12 cellular contexts compared by ENCODE assay signal in genomic region chr17:59669411-59669810, GRCh38. TPM values are rescaled to one million over a fixed set of nuclear protein-coding genes. Genes with fewer than 3 reads are reported as not detected.
DNase-seq lines count a peak whose midpoint lies in the region; ATAC-seq and TF ChIP-seq lines count a peak whose summit lies in the region.
"Had no signal": no experiment of that assay in that cellular context is flagged by ENCODE, and none has a peak within 500 bp of the region (broad histone marks: within the 10 kb centered on the region; RNA-seq: fewer than 3 reads in every experiment).

No MANE protein-coding gene starts in this region.

- intact Hi-C loops in colonic mucosa (cut with DNase I) = no loop called here

- H3K27me3 ChIP-seq in HL-60 (ENCODE audit: insufficient read depth, poor library complexity, severe bottlenecking) = no peaks in the 10 kb centered on the region
- no peaks in the 10 kb centered on the region for H3K27me3 ChIP-seq in colonic mucosa
- H3K27me3 ChIP-seq in effector memory CD4-positive, alpha-beta T cell (replicated peaks; ENCODE audit: control insufficient read depth, insufficient read depth, low read length, poor library complexity, severe bottlenecking) = no peaks in the 10 kb centered on the region
- H3K27me3 ChIP-seq: vagina had no signal

- H3K4me1 ChIP-seq in colonic mucosa = peaks cover 17% of the 10 kb centered on the region
- no peaks in the 10 kb centered on the region for H3K4me1 ChIP-seq in effector memory CD4-positive, alpha-beta T cell (ENCODE audit: control insufficient read depth, insufficient read depth, low read length, poor library complexity, severe bottlenecking)

- H3K27ac Mint-ChIP-seq in mesothelial cell of epicardium = no peak overlapping the region

- peaks cover 18% of the 10 kb centered on the region for H3K36me3 Mint-ChIP-seq in mesothelial cell of epicardium

- no peak for TF ChIP-seq CTCF in HL-60 (IDR thresholded peaks at IDR 0.05; ENCODE audit: insufficient read depth, low read length)
- no peak for TF ChIP-seq CTCF in colonic mucosa (IDR thresholded peaks at IDR 0.05)
- no peak for TF ChIP-seq CTCF in mesothelial cell of epicardium (IDR thresholded peaks at IDR 0.05; ENCODE audit: unreplicated experiment)

- no peak overlapping the region for H3K4me3 Mint-ChIP-seq in mesothelial cell of epicardium

- H3K4me1 Mint-ChIP-seq in mesothelial cell of epicardium = no peaks in the 10 kb centered on the region

- H3K27me3 Mint-ChIP-seq in mesothelial cell of epicardium (ENCODE audit: low read depth) = no peaks in the 10 kb centered on the region

- no peaks in the 10 kb centered on the region for H3K9me3 Mint-ChIP-seq in mesothelial cell of epicardium

- no peaks in the 10 kb centered on the region for H3K9me3 ChIP-seq in colonic mucosa
- H3K9me3 ChIP-seq in effector memory CD4-positive, alpha-beta T cell (ENCODE audit: control insufficient read depth, low read length) = no peaks in the 10 kb centered on the region
- H3K9me3 ChIP-seq: HAP-1, vagina had no signal

- H3K4me3 ChIP-seq in HL-60 (replicated peaks; ENCODE audit: insufficient read depth, low read length) (no peak overlapping the region), colonic mucosa (no peak overlapping the region)
- no peak overlapping the region for H3K4me3 ChIP-seq in effector memory CD4-positive, alpha-beta T cell (ENCODE audit: insufficient read depth, low read depth, low read length, poor library complexity, severe bottlenecking)
- H3K4me3 ChIP-seq: HAP-1, vagina had no signal

- peaks cover 6% of the 10 kb centered on the region for H3K36me3 ChIP-seq in colonic mucosa
- H3K36me3 ChIP-seq in effector memory CD4-positive, alpha-beta T cell (ENCODE audit: control insufficient read depth, insufficient read depth, low read length) = peaks cover 55% of the 10 kb centered on the region

- DNase-seq in HL-60 (ENCODE audit: low read depth in 1 of 2, low spot score in 1 of 2) (no peak), colonic mucosa (no peak), renal cortical epithelial cell (ENCODE audit: low read depth) (peak; percentile 94), mesothelial cell of epicardium (ENCODE audit: low spot score in 2 of 2, unreplicated experiment in 2 of 2) (no peak)
- DNase-seq in stimulated activated naive CD4-positive, alpha-beta T cell treated with Interleukin-2 at 50 U/mL for 16 hours (lab: John Stamatoyannopoulos, UW) = no peak
- DNase-seq in effector memory CD4-positive, alpha-beta T cell = no peak
- DNase-seq: activated gamma-delta T cell treated with Interleukin-2 at 50 U/mL for 16 hours; effector CD8-positive, alpha-beta T cell; NCI-H1694 had no signal

- H3K27ac ChIP-seq in HL-60 (replicated peaks) (peak overlapping the region; percentile 4; the same call in 1 of the 2 replicates), colonic mucosa (peak overlapping the region; percentile 76)
- H3K27ac ChIP-seq in effector memory CD4-positive, alpha-beta T cell (ENCODE audit: insufficient read depth, low read length, poor library complexity, severe bottlenecking) = no peak overlapping the region
- H3K27ac ChIP-seq: vagina had no signal

- ATAC-seq in GM18907 (IDR thresholded peaks at IDR 0.05; ENCODE audit: unreplicated experiment) = peak; percentile 61

- no peak overlapping the region for H3K9ac ChIP-seq in colonic mucosa (ENCODE audit: low read depth in 2 of 2, low read length in 2 of 2)

RNA-seq across cellular contexts. Expression of gene PTRH2, which starts 37.8 kb away (rescaled TPM):
- 10 to 100 TPM; 20.1 to 21.1 TPM for total RNA-seq in colonic mucosa
- 27.1 and 31.6 TPM in 2 replicates for total RNA-seq in renal cortical epithelial cell
- total RNA-seq in mesothelial cell of epicardium = 22.5 to 24.7 TPM (median 24.4 TPM) in 3 replicates

RNA-seq across cellular contexts. Expression of gene VMP1, which starts 38.0 kb away (rescaled TPM):
- total RNA-seq in colonic mucosa = 100 to 1,000 TPM; 186 to 291 TPM
- total RNA-seq in renal cortical epithelial cell = 230 and 245 TPM in 2 replicates
- 207 to 208 TPM (median 208 TPM) in 3 replicates for total RNA-seq in mesothelial cell of epicardium

RNA-seq across cellular contexts. Expression of gene CLTC, which starts 49.7 kb away (rescaled TPM):
- total RNA-seq in colonic mucosa (100 to 1,000 TPM; 306 to 328 TPM), renal cortical epithelial cell (520 and 1,044 TPM in 2 replicates), mesothelial cell of epicardium (192 to 201 TPM (median 192 TPM) in 3 replicates)
